21 cellular contexts compared by ENCODE assay signal in the genomic region with DNA sequence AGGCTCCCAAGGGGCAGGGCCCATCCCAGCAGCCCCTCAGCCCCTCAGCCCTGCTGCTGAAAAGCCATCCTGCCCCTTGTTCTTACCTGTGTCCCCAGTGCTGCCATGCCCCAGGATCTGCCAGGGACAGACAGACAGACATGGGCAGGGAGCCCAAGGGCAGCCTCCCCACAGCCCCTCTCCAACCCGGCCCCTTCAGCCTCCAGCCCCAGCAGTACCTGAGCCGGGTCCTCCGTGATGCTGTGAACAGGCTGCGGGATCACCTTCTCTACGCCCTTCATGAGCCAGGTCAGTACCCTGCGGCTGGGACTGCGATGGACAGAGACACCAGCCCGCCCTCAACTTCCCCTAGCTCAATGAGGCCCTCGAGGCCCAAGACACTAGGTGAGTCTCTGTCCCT. TPM values are rescaled to one million over a fixed set of nuclear protein-coding genes. Genes with fewer than 3 reads are reported as not detected.
"Had no signal": no experiment of that assay in that cellular context is flagged by ENCODE, and none has a peak within 500 bp of the region (broad histone marks: within the 10 kb centered on the region; RNA-seq: fewer than 3 reads in every experiment).

No MANE protein-coding gene starts in this region.

- H2AFZ ChIP-seq: hepatocyte had no signal

- H3K4me3 ChIP-seq: hepatocyte, lung, psoas muscle, right lobe of liver, suprapubic skin, thyroid gland had no signal

- FAIRE-seq: kidney had no signal

- H3K36me3 Mint-ChIP-seq: naive B cell had no signal

- H3K79me2 ChIP-seq: hepatocyte had no signal

- DNase-seq: central memory CD4-positive, alpha-beta T cell; dermis blood vessel endothelial cell; foreskin melanocyte; head of caudate nucleus; kidney; left colon; left ventricle myocardium superior; mesendoderm; naive B cell; psoas muscle; retina; stimulated activated CD4-positive, alpha-beta T cell treated with anti-CD3 and anti-CD28 coated beads, Interleukin-2, amount 100 ng/mL, for 24 hours; stimulated activated CD4-positive, alpha-beta T cell treated with anti-CD3 and anti-CD28 coated beads, Interleukin-4, amount 100 ng/mL, for 4 hours; stimulated activated naive CD4-positive, alpha-beta T cell; thyroid gland had no signal

- H3K4me1 ChIP-seq: psoas muscle, right lobe of liver, suprapubic skin, thyroid gland had no signal

- H3K9me3 Mint-ChIP-seq: nephron had no signal

- ATAC-seq: left colon, left ventricle myocardium superior, psoas muscle, right lobe of liver had no signal

- H3K4me1 Mint-ChIP-seq: nephron had no signal

- H3K36me3 ChIP-seq: right lobe of liver, suprapubic skin, thyroid gland had no signal

- H3K4me3 Mint-ChIP-seq: naive B cell, nephron had no signal

- H3K27ac ChIP-seq: hepatocyte, psoas muscle, right lobe of liver, suprapubic skin, thyroid gland had no signal

- H3K27me3 ChIP-seq: hepatocyte, right lobe of liver, suprapubic skin, thyroid gland had no signal

- H3K4me2 ChIP-seq: hepatocyte had no signal

- H3K9me3 ChIP-seq: psoas muscle, right lobe of liver, suprapubic skin, thyroid gland had no signal

- H3K27ac Mint-ChIP-seq: naive B cell, nephron had no signal

RNA-seq across cellular contexts. Expression of gene CNGB1, which starts 8.2 kb away (rescaled TPM):
- total RNA-seq: dermis blood vessel endothelial cell, hepatocyte, kidney, left ventricle myocardium superior, omental fat pad, psoas muscle, right lobe of liver had no signal
- polyA plus RNA-seq: hepatocyte, psoas muscle had no signal
